Comparison of ENCODE assay signal across 9 cellular contexts in genomic region chr16:66578596-66579531, GRCh38. TPM values are rescaled to one million over a fixed set of nuclear protein-coding genes. Genes with fewer than 3 reads are reported as not detected.
DNase-seq lines count a peak whose midpoint lies in the region.
"Had no signal": no experiment of that assay in that cellular context is flagged by ENCODE, and none has a peak within 500 bp of the region (broad histone marks: within the 10 kb centered on the region; RNA-seq: fewer than 3 reads in every experiment).

Gene CMTM2, plus strand, starts transcription at chr16:66579463. Its CDS starts 145 bp downstream, at chr16:66579608.

- peaks cover 18% of the 10 kb centered on the region for H3K4me1 Mint-ChIP-seq in activated CD4-positive, alpha-beta T cell treated with anti-CD3 and anti-CD28 coated beads, Interleukin-2, amount 10 ng/mL, durations not matched to agents 24 days and 14 days
- peaks cover 15% of the 10 kb centered on the region for H3K4me1 Mint-ChIP-seq in activated naive CD8-positive, alpha-beta T cell (ENCODE audit: low read depth)
- H3K4me1 Mint-ChIP-seq in immature natural killer cell: peaks cover 14 to 18% of the 10 kb centered on the region in 2 donors
- peaks cover 6% of the 10 kb centered on the region for H3K4me1 Mint-ChIP-seq in stimulated activated naive CD8-positive, alpha-beta T cell treated with anti-CD3 and anti-CD28 coated beads, Interleukin-15, Interleukin-2, amounts not matched to agents 100 ng/mL and 50 ng/mL, for 24 hours (ENCODE audit: low read depth)

- peak within 1 kb of the TSS; percentile 39 for H3K4me3 Mint-ChIP-seq in activated CD4-positive, alpha-beta T cell treated with anti-CD3 and anti-CD28 coated beads, Interleukin-2, amount 10 ng/mL, durations not matched to agents 24 days and 14 days
- peak within 1 kb of the TSS; percentile 75 for H3K4me3 Mint-ChIP-seq in activated naive CD8-positive, alpha-beta T cell
- peak within 1 kb of the TSS; percentile 70 to 80 (median 74) for H3K4me3 Mint-ChIP-seq in immature natural killer cell
- peak within 1 kb of the TSS; percentile 48 for H3K4me3 Mint-ChIP-seq in stimulated activated naive CD8-positive, alpha-beta T cell treated with anti-CD3 and anti-CD28 coated beads, Interleukin-15, Interleukin-2, amounts not matched to agents 100 ng/mL and 50 ng/mL, for 24 hours

- peaks cover 31% of the 10 kb centered on the region for H3K27me3 Mint-ChIP-seq in activated CD4-positive, alpha-beta T cell treated with anti-CD3 and anti-CD28 coated beads, Interleukin-2, amount 10 ng/mL, durations not matched to agents 24 days and 14 days
- peaks cover 1% of the 10 kb centered on the region for H3K27me3 Mint-ChIP-seq in activated naive CD8-positive, alpha-beta T cell
- peaks cover 9 to 14% (median 12%) of the 10 kb centered on the region in 3 donors for H3K27me3 Mint-ChIP-seq in immature natural killer cell (ENCODE audit: low read depth in 3 of 3)
- peaks cover 37% of the 10 kb centered on the region for H3K27me3 Mint-ChIP-seq in stimulated activated naive CD8-positive, alpha-beta T cell treated with anti-CD3 and anti-CD28 coated beads, Interleukin-15, Interleukin-2, amounts not matched to agents 100 ng/mL and 50 ng/mL, for 24 hours

- DNase-seq in activated CD4-positive, alpha-beta T cell treated with anti-CD3 and anti-CD28 coated beads, Interleukin-2, amount 10 ng/mL, durations not matched to agents 24 days and 14 days: no peak
- DNase-seq in activated CD4-positive, alpha-beta T cell treated with anti-CD3 and anti-CD28 coated beads, Interleukin-2, amount 50 U/mL, for 4 hours: no peak
- DNase-seq in immature natural killer cell: no peak
- no peak for DNase-seq in midbrain (lab: John Stamatoyannopoulos, UW)
- DNase-seq in NCI-H1417 treated with DMSO at 0.1 percent for 48 hours (lab: John Stamatoyannopoulos, UW): no peak
- DNase-seq in pons (ENCODE audit: low spot score): no peak
- DNase-seq: amniotic stem cell had no signal

- H3K36me3 Mint-ChIP-seq in activated CD4-positive, alpha-beta T cell treated with anti-CD3 and anti-CD28 coated beads, Interleukin-2, amount 10 ng/mL, durations not matched to agents 24 days and 14 days (ENCODE audit: low read depth): peaks cover 28% of the 10 kb centered on the region
- H3K36me3 Mint-ChIP-seq in activated naive CD8-positive, alpha-beta T cell: no peaks in the 10 kb centered on the region
- peaks cover 5 to 14% (median 8%) of the 10 kb centered on the region in 3 donors for H3K36me3 Mint-ChIP-seq in immature natural killer cell
- no peaks in the 10 kb centered on the region for H3K36me3 Mint-ChIP-seq in stimulated activated naive CD8-positive, alpha-beta T cell treated with anti-CD3 and anti-CD28 coated beads, Interleukin-15, Interleukin-2, amounts not matched to agents 100 ng/mL and 50 ng/mL, for 24 hours (ENCODE audit: low read depth)

- intact Hi-C loops in activated CD4-positive, alpha-beta T cell treated with anti-CD3 and anti-CD28 coated beads, Interleukin-2, amount 10 ng/mL, durations not matched to agents 24 days and 14 days (cut with micrococcal nuclease): no loop called here

- no peaks in the 10 kb centered on the region for H3K9me3 Mint-ChIP-seq in activated CD4-positive, alpha-beta T cell treated with anti-CD3 and anti-CD28 coated beads, Interleukin-2, amount 10 ng/mL, durations not matched to agents 24 days and 14 days
- H3K9me3 Mint-ChIP-seq in activated naive CD8-positive, alpha-beta T cell (ENCODE audit: low read depth): no peaks in the 10 kb centered on the region
- no peaks in the 10 kb centered on the region for H3K9me3 Mint-ChIP-seq in immature natural killer cell
- no peaks in the 10 kb centered on the region for H3K9me3 Mint-ChIP-seq in stimulated activated naive CD8-positive, alpha-beta T cell treated with anti-CD3 and anti-CD28 coated beads, Interleukin-15, Interleukin-2, amounts not matched to agents 100 ng/mL and 50 ng/mL, for 24 hours

- no peak within 1 kb of the TSS for H3K27ac Mint-ChIP-seq in activated CD4-positive, alpha-beta T cell treated with anti-CD3 and anti-CD28 coated beads, Interleukin-2, amount 10 ng/mL, durations not matched to agents 24 days and 14 days
- peak within 1 kb of the TSS; percentile 16 for H3K27ac Mint-ChIP-seq in activated naive CD8-positive, alpha-beta T cell
- no peak within 1 kb of the TSS for H3K27ac Mint-ChIP-seq in immature natural killer cell
- no peak within 1 kb of the TSS for H3K27ac Mint-ChIP-seq in stimulated activated naive CD8-positive, alpha-beta T cell treated with anti-CD3 and anti-CD28 coated beads, Interleukin-15, Interleukin-2, amounts not matched to agents 100 ng/mL and 50 ng/mL, for 24 hours

RNA-seq across cellular contexts. Expression of gene CMTM2, which starts in this region (rescaled TPM):
- total RNA-seq in activated CD4-positive, alpha-beta T cell treated with anti-CD3 and anti-CD28 coated beads, Interleukin-2, amount 10 ng/mL, durations not matched to agents 24 days and 14 days: 0.51 and 0.95 TPM in 2 replicates
- polyA plus RNA-seq in immature natural killer cell: under 1 TPM in 1 of 3 donors, not detected in 2; 0.85 TPM
